In genomic region chr15:23422946-23423708, GRCh38 we compare ENCODE assay signal across 15 cellular contexts. TPM values are rescaled to one million over a fixed set of nuclear protein-coding genes. Genes with fewer than 3 reads are reported as not detected.
DNase-seq lines count a peak whose midpoint lies in the region; ATAC-seq and TF ChIP-seq lines count a peak whose summit lies in the region.
"Had no signal": no experiment of that assay in that cellular context is flagged by ENCODE, and none has a peak within 500 bp of the region (broad histone marks: within the 10 kb centered on the region; RNA-seq: fewer than 3 reads in every experiment).

No MANE protein-coding gene starts in this region.

- H3K27me3 Mint-ChIP-seq in T-helper 17 cell, result no peaks in the 10 kb centered on the region

- H3K4me1 ChIP-seq in foreskin keratinocyte (no peaks in the 10 kb centered on the region), smooth muscle cell (ENCODE audit: low read depth) (no peaks in the 10 kb centered on the region)
- H3K4me1 ChIP-seq: spleen had no signal

- DNase-seq in LoVo (ENCODE audit: low spot score) (peak; percentile 7), foreskin keratinocyte (no peak), smooth muscle cell (lab: John Stamatoyannopoulos, UW; ENCODE audit: unreplicated experiment) (no peak), T-helper 17 cell (no peak), hypothalamus (lab: John Stamatoyannopoulos, UW) (no peak)
- DNase-seq: activated CD4-positive, alpha-beta T cell treated with anti-CD3 and anti-CD28 coated beads, Interleukin-2, amount 50 U/mL, for 1 hour; anterior cingulate cortex; DMS79; NCI-H1436; spleen; stimulated activated naive CD4-positive, alpha-beta T cell had no signal

- no peaks in the 10 kb centered on the region for H3K36me3 ChIP-seq in smooth muscle cell (ENCODE audit: low read depth)
- H3K36me3 ChIP-seq: spleen had no signal

- no peaks in the 10 kb centered on the region for H4K20me1 ChIP-seq in smooth muscle cell (ENCODE audit: low read depth)

- no peak overlapping the region for H3K27ac Mint-ChIP-seq in T-helper 17 cell

- no peaks in the 10 kb centered on the region for H3K36me3 Mint-ChIP-seq in T-helper 17 cell (ENCODE audit: low read depth)

- ATAC-seq in GM19463 (IDR thresholded peaks at IDR 0.05; ENCODE audit: unreplicated experiment) (peak; percentile 56), foreskin keratinocyte (peak; percentile 91), GM21423 (IDR thresholded peaks at IDR 0.05; ENCODE audit: unreplicated experiment) (no peak), T-helper 17 cell (no peak)

- H3K9me3 ChIP-seq in smooth muscle cell (replicated peaks; ENCODE audit: low read depth) (no peaks in the 10 kb centered on the region), T-helper 17 cell (ENCODE audit: control insufficient read depth, low read length, poor library complexity, severe bottlenecking) (no peaks in the 10 kb centered on the region)
- H3K9me3 ChIP-seq: spleen had no signal

- no peak for TF ChIP-seq CTCF in foreskin keratinocyte (conservative IDR thresholded peaks at IDR 0.05)
- TF ChIP-seq CTCF in smooth muscle cell (IDR thresholded peaks at IDR 0.05; ENCODE audit: borderline replicate concordance, insufficient read depth, poor library complexity, severe bottlenecking), result no peak

- H3K79me2 ChIP-seq in smooth muscle cell (ENCODE audit: low read depth), result no peaks in the 10 kb centered on the region

- no peak overlapping the region for H3K27ac ChIP-seq in foreskin keratinocyte
- H3K27ac ChIP-seq in smooth muscle cell (ENCODE audit: low read depth), result peak overlapping the region; percentile 57
- H3K27ac ChIP-seq: spleen had no signal

- no peaks in the 10 kb centered on the region for H3K4me1 Mint-ChIP-seq in T-helper 17 cell

- WGBS in smooth muscle cell (ENCODE audit: low lambda C conversion rate), result 46% methylated on average over 8 of the region's 8 CpGs

- no peak overlapping the region for H2AFZ ChIP-seq in smooth muscle cell (ENCODE audit: low read depth)

- H3K27me3 ChIP-seq in foreskin keratinocyte (no peaks in the 10 kb centered on the region), smooth muscle cell (ENCODE audit: low read depth) (no peaks in the 10 kb centered on the region)
- H3K27me3 ChIP-seq: spleen had no signal

- H3K4me2 ChIP-seq in smooth muscle cell, result no peak overlapping the region

- no peak overlapping the region for H3K9ac ChIP-seq in smooth muscle cell (ENCODE audit: low read depth)

- H3K4me3 ChIP-seq in smooth muscle cell, result no peak overlapping the region
- H3K4me3 ChIP-seq: spleen had no signal

- H3K4me3 Mint-ChIP-seq in T-helper 17 cell, result no peak overlapping the region

- no peaks in the 10 kb centered on the region for H3F3A ChIP-seq in smooth muscle cell (ENCODE audit: low read depth)

RNA-seq across cellular contexts. Expression of gene GOLGA6L2, which starts 23.9 kb away (rescaled TPM):
- not detected in 2 replicates for total RNA-seq in foreskin keratinocyte
- not detected in 2 replicates for polyA plus RNA-seq in foreskin keratinocyte
- total RNA-seq in smooth muscle cell, result not detected in 2 replicates
- polyA plus RNA-seq in smooth muscle cell, result not detected in 2 replicates
- total RNA-seq in T-helper 17 cell, result not detected
- total RNA-seq: fibroblast of lung, mononuclear cell, spleen had no signal
- polyA plus RNA-seq: fibroblast of lung, spleen had no signal

Comparison
In these comparisons a context has a peak if more than half of its experiments do, and no peak if none do; other contexts are left out.
1. ATAC-seq: peak in GM19463 (single experiment) and foreskin keratinocyte (single experiment); none in GM21423 (single experiment) and T-helper 17 cell (single experiment).